In genomic region chr6:2221724-2222274, GRCh38 we compare ENCODE assay signal across 8 cellular contexts. TPM values are rescaled to one million over a fixed set of nuclear protein-coding genes. Genes with fewer than 3 reads are reported as not detected.
DNase-seq lines count a peak whose midpoint lies in the region; ATAC-seq and TF ChIP-seq lines count a peak whose summit lies in the region.

No MANE protein-coding gene starts in this region.

- H2AFZ ChIP-seq in osteoblast (ENCODE audit: low read length): peak overlapping the region; percentile 86

- peaks cover 31% of the 10 kb centered on the region for H3K4me1 Mint-ChIP-seq in MCF 10A (ENCODE audit: insufficient read depth, unreplicated experiment)

- H3K27ac ChIP-seq in osteoblast (ENCODE audit: low read depth, low read length): peak overlapping the region; percentile 58

- no peaks in the 10 kb centered on the region for H3K27me3 ChIP-seq in osteoblast (ENCODE audit: insufficient read depth, low read length)

- no peaks in the 10 kb centered on the region for H3K9me3 ChIP-seq in osteoblast (ENCODE audit: low read depth, low read length)

- H3K36me3 Mint-ChIP-seq in MCF 10A (ENCODE audit: insufficient read depth, unreplicated experiment): no peaks in the 10 kb centered on the region

- POLR2A ChIA-PET in MCF 10A (lab: Yijun Ruan, JAX): interaction anchor here (0.5 to 4.0 kb wide), 9 partner anchors 8 to 1197 kb away, joined by 3 to 18 read pairs (median 4); no protein-coding TSS in a partner anchor

- H3K36me3 ChIP-seq in osteoblast (ENCODE audit: insufficient read depth, low read length): no peaks in the 10 kb centered on the region

- H3K79me2 ChIP-seq in osteoblast (ENCODE audit: insufficient read depth, low read length): peaks cover 35% of the 10 kb centered on the region

- no peaks in the 10 kb centered on the region for H3K9me3 Mint-ChIP-seq in MCF 10A (ENCODE audit: unreplicated experiment)

- H3K27me3 Mint-ChIP-seq in MCF 10A (ENCODE audit: insufficient read depth, unreplicated experiment): no peaks in the 10 kb centered on the region

- intact Hi-C loops in MCF 10A (cut with micrococcal nuclease): no loop called here

- H4K20me1 ChIP-seq in osteoblast (ENCODE audit: insufficient read depth, low read length): no peaks in the 10 kb centered on the region

- peak overlapping the region; percentile 73 for H3K4me3 ChIP-seq in osteoblast (ENCODE audit: insufficient read depth, low read length)

- peak overlapping the region; percentile 81 for H3K27ac Mint-ChIP-seq in MCF 10A (ENCODE audit: low read depth, unreplicated experiment)

- DNase-seq in NK-92 treated with Interleukin-12 subunit alpha and Interleukin-12 subunit beta, amount 100 ng/mL, for 24 hours (lab: John Stamatoyannopoulos, UW): peak; percentile 3
- DNase-seq in NK-92 (lab: John Stamatoyannopoulos, UW; ENCODE audit: unreplicated experiment) (no peak), HT1080 (ENCODE audit: low read depth) (peak; percentile 20), MCF 10A (ENCODE audit: unreplicated experiment) (peak; percentile 20), osteoblast (ENCODE audit: insufficient read length, low spot score, missing footprints) (no peak), HUDEP-2 (lab: John Stamatoyannopoulos, UW; ENCODE audit: unreplicated experiment in 76 of 76) (no peak), NCI-H345 (lab: John Stamatoyannopoulos, UW) (no peak)

- no TSS peak for BruUV-seq in MCF 10A (replicated peaks; lab: Mats Ljungman, UMichigan)

- peak overlapping the region; percentile 66 for H3K4me3 Mint-ChIP-seq in MCF 10A (ENCODE audit: unreplicated experiment)

- no peak for ATAC-seq in HG03457 (IDR thresholded peaks at IDR 0.05; ENCODE audit: unreplicated experiment)

- peak overlapping the region; percentile 90 for H3K4me2 ChIP-seq in osteoblast (ENCODE audit: insufficient read depth, low read length)

- TF ChIP-seq CTCF in MCF 10A (IDR thresholded peaks at IDR 0.05; ENCODE audit: unreplicated experiment) (no peak), osteoblast (IDR thresholded peaks at IDR 0.05; ENCODE audit: extremely low read depth, low read depth, low read length) (no peak)

- CTCF ChIA-PET in MCF 10A (lab: Yijun Ruan, JAX): interaction anchor here (0.8 to 1.2 kb wide), 3 partner anchors 11 to 117 kb away, joined by 3 to 4 read pairs (median 3); no protein-coding TSS in a partner anchor

- H3K4me1 ChIP-seq in osteoblast (ENCODE audit: insufficient read depth, low read length): peaks cover 21% of the 10 kb centered on the region

RNA-seq across cellular contexts. Expression of gene GMDS, which starts 23.6 kb away (rescaled TPM):
- 7.8 and 10.0 TPM in 2 replicates for total RNA-seq in HT1080 (2014; rRNA removed; shearing (Covaris generic))
- 32.3 and 34.5 TPM in 2 replicates for polyA plus RNA-seq in HT1080 (2015; cell fraction: cytosol; rRNA removed)
- polyA plus RNA-seq in HT1080 (2015; cell fraction: nucleus; rRNA removed): 17.5 TPM in 2 replicates
- total RNA-seq in MCF 10A (2022) (19.7 and 24.9 TPM in 2 replicates), osteoblast (23.2 and 30.9 TPM in 2 replicates)

Comparison
In these comparisons a context has a peak if more than half of its experiments do, and no peak if none do; other contexts are left out.
1. DNase-seq: peak in NK-92 treated with Interleukin-12 subunit alpha and Interleukin-12 subunit beta, amount 100 ng/mL, for 24 hours (single experiment), HT1080 (single experiment) and MCF 10A (single experiment); none in NK-92 (single experiment), osteoblast (single experiment), HUDEP-2 (0 of 76) and NCI-H345 (single experiment).